In the genomic region with DNA sequence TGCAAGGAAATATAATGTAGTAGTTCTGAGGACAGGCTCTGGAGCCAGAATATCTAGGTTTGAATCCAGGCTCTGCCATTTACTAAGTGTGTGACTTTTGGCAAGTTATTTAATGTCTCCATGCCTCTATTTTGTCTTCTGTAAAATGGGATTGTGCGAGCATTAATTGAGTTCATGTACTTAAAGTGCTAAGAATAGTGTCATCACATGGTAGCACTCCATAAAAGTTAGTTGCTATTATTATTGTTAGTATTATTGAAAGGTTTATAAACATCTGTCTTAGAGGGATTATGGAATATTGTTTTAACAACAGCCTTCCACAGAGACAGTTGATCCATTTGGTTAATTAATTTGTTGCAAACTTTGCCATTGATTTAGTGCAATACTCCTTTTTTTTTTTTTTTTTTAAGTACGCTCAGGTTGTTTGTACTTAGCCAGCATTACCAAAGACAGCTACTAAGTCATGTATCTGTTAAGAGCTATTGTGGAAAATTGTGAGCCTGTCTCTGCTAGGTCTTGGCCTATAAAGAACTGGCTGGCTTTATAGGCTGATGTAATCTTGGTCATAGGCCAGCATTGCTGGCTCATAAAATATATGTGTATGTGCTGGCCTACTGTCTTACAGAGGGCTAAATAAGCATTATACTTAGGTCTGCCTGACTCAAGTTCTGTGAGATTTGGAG, we compare ENCODE assay signal across 1 cellular context.
TF ChIP-seq lines count a peak whose summit lies in the region.

No MANE protein-coding gene starts in this region.

TF ChIP-seq in GM23338, 12 proteins besides CTCF, POLR2A, EP300 and RAD21 (continued from another document):
- TF ChIP-seq, protein P1, sequence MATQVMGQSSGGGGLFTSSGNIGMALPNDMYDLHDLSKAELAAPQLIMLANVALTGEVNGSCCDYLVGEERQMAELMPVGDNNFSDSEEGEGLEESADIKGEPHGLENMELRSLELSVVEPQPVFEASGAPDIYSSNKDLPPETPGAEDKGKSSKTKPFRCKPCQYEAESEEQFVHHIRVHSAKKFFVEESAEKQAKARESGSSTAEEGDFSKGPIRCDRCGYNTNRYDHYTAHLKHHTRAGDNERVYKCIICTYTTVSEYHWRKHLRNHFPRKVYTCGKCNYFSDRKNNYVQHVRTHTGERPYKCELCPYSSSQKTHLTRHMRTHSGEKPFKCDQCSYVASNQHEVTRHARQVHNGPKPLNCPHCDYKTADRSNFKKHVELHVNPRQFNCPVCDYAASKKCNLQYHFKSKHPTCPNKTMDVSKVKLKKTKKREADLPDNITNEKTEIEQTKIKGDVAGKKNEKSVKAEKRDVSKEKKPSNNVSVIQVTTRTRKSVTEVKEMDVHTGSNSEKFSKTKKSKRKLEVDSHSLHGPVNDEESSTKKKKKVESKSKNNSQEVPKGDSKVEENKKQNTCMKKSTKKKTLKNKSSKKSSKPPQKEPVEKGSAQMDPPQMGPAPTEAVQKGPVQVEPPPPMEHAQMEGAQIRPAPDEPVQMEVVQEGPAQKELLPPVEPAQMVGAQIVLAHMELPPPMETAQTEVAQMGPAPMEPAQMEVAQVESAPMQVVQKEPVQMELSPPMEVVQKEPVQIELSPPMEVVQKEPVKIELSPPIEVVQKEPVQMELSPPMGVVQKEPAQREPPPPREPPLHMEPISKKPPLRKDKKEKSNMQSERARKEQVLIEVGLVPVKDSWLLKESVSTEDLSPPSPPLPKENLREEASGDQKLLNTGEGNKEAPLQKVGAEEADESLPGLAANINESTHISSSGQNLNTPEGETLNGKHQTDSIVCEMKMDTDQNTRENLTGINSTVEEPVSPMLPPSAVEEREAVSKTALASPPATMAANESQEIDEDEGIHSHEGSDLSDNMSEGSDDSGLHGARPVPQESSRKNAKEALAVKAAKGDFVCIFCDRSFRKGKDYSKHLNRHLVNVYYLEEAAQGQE (IDR thresholded peaks at IDR 0.05; ENCODE audit: unreplicated experiment) = no peak
- TF ChIP-seq, protein P2, sequence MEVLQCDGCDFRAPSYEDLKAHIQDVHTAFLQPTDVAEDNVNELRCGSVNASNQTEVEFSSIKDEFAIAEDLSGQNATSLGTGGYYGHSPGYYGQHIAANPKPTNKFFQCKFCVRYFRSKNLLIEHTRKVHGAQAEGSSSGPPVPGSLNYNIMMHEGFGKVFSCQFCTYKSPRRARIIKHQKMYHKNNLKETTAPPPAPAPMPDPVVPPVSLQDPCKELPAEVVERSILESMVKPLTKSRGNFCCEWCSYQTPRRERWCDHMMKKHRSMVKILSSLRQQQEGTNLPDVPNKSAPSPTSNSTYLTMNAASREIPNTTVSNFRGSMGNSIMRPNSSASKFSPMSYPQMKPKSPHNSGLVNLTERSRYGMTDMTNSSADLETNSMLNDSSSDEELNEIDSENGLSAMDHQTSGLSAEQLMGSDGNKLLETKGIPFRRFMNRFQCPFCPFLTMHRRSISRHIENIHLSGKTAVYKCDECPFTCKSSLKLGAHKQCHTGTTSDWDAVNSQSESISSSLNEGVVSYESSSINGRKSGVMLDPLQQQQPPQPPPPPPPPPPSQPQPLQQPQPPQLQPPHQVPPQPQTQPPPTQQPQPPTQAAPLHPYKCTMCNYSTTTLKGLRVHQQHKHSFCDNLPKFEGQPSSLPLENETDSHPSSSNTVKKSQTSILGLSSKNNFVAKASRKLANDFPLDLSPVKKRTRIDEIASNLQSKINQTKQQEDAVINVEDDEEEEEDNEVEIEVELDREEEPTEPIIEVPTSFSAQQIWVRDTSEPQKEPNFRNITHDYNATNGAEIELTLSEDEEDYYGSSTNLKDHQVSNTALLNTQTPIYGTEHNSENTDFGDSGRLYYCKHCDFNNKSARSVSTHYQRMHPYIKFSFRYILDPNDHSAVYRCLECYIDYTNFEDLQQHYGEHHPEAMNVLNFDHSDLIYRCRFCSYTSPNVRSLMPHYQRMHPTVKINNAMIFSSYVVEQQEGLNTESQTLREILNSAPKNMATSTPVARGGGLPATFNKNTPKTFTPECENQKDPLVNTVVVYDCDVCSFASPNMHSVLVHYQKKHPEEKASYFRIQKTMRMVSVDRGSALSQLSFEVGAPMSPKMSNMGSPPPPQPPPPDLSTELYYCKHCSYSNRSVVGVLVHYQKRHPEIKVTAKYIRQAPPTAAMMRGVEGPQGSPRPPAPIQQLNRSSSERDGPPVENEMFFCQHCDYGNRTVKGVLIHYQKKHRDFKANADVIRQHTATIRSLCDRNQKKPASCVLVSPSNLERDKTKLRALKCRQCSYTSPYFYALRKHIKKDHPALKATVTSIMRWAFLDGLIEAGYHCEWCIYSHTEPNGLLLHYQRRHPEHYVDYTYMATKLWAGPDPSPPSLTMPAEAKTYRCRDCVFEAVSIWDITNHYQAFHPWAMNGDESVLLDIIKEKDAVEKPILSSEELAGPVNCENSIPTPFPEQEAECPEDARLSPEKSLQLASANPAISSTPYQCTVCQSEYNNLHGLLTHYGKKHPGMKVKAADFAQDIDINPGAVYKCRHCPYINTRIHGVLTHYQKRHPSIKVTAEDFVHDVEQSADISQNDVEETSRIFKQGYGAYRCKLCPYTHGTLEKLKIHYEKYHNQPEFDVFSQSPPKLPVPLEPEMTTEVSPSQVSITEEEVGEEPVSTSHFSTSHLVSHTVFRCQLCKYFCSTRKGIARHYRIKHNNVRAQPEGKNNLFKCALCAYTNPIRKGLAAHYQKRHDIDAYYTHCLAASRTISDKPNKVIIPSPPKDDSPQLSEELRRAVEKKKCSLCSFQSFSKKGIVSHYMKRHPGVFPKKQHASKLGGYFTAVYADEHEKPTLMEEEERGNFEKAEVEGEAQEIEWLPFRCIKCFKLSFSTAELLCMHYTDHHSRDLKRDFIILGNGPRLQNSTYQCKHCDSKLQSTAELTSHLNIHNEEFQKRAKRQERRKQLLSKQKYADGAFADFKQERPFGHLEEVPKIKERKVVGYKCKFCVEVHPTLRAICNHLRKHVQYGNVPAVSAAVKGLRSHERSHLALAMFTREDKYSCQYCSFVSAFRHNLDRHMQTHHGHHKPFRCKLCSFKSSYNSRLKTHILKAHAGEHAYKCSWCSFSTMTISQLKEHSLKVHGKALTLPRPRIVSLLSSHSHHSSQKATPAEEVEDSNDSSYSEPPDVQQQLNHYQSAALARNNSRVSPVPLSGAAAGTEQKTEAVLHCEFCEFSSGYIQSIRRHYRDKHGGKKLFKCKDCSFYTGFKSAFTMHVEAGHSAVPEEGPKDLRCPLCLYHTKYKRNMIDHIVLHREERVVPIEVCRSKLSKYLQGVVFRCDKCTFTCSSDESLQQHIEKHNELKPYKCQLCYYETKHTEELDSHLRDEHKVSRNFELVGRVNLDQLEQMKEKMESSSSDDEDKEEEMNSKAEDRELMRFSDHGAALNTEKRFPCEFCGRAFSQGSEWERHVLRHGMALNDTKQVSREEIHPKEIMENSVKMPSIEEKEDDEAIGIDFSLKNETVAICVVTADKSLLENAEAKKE (CRISPR knock-in tag; IDR thresholded peaks at IDR 0.05) = no peak
- TF ChIP-seq NANOG (IDR thresholded peaks at IDR 0.05; ENCODE audit: borderline replicate concordance) = no peak
TF ChIP-seq in GM23338: peak in this region for 0.
